16 cellular contexts compared by ENCODE assay signal in the genomic region with DNA sequence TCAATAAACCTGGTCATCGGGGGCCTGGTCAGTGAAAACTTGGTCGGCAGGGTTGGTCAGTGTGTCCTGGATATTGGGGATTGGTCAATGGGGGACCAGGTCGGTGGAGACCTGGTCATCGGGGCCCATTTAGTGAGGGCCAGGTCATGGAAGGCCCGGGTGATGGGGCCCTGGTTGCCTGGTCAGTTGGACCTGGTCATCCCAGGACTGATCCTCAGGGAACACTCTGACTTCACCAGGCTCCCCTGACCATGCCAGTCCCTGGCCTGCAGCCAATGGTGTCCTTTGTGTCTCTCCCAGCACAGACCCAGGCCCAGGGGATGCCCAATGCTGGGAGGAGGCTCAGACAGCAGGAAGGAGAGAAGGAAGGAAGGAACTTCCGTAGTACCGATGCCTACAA. TPM values are rescaled to one million over a fixed set of nuclear protein-coding genes. Genes with fewer than 3 reads are reported as not detected.
DNase-seq lines count a peak whose midpoint lies in the region; ATAC-seq and TF ChIP-seq lines count a peak whose summit lies in the region.
"Had no signal": no experiment of that assay in that cellular context is flagged by ENCODE, and none has a peak within 500 bp of the region (broad histone marks: within the 10 kb centered on the region; RNA-seq: fewer than 3 reads in every experiment).

No MANE protein-coding gene starts in this region.

- peak; percentile 11 for DNase-seq in natural killer cell
- DNase-seq in natural killer cell treated with Interleukin-12 subunit alpha and Interleukin-12 subunit beta and Interleukin-15 and Interleukin-18, amount 100 ng/mL, for 72 hours (ENCODE audit: low spot score): no peak
- DNase-seq in iPS-NIHi11 (ENCODE audit: low spot score): peak; percentile 2
- peak; percentile 53 for DNase-seq in posterior vena cava (ENCODE audit: low spot score)
- no peak for DNase-seq in naive thymus-derived CD4-positive, alpha-beta T cell
- DNase-seq in NCI-H146 treated with DMSO at 0.1 percent for 48 hours (lab: John Stamatoyannopoulos, UW; ENCODE audit: unreplicated experiment): no peak
- DNase-seq in NCI-H2029 (lab: John Stamatoyannopoulos, UW): no peak
- DNase-seq: C1 segment of cervical spinal cord; Calu3; CD4-positive, alpha-beta T cell; DMS79 had no signal

- no peaks in the 10 kb centered on the region for H3K36me3 ChIP-seq in naive thymus-derived CD4-positive, alpha-beta T cell (ENCODE audit: control insufficient read depth in 2 of 3, insufficient read depth in 3 of 3, low read length in 3 of 3)
- H3K36me3 ChIP-seq: HAP-1 had no signal

- H3K27me3 ChIP-seq in naive thymus-derived CD4-positive, alpha-beta T cell (ENCODE audit: control insufficient read depth in 2 of 2, insufficient read depth in 2 of 2, low read length in 2 of 2): no peaks in the 10 kb centered on the region

- CTCF ChIA-PET in naive thymus-derived CD4-positive, alpha-beta T cell (lab: Charles Lee): no interaction called here

- no peaks in the 10 kb centered on the region for H3K9me3 ChIP-seq in naive thymus-derived CD4-positive, alpha-beta T cell (ENCODE audit: control insufficient read depth in 2 of 3, low read length in 3 of 3)
- H3K9me3 ChIP-seq: HAP-1 had no signal

- H3K27me3 Mint-ChIP-seq in natural killer cell (ENCODE audit: low read depth in 2 of 2): no peaks in the 10 kb centered on the region
- H3K27me3 Mint-ChIP-seq in natural killer cell treated with Interleukin-12 subunit alpha and Interleukin-12 subunit beta and Interleukin-15 and Interleukin-18, amount 100 ng/mL, for 72 hours: no peaks in the 10 kb centered on the region
- no peaks in the 10 kb centered on the region for H3K27me3 Mint-ChIP-seq in naive thymus-derived CD4-positive, alpha-beta T cell
- H3K27me3 Mint-ChIP-seq: B cell; CD4-positive, alpha-beta T cell had no signal

- H3K36me3 Mint-ChIP-seq in natural killer cell: no peaks in the 10 kb centered on the region
- no peaks in the 10 kb centered on the region for H3K36me3 Mint-ChIP-seq in natural killer cell treated with Interleukin-12 subunit alpha and Interleukin-12 subunit beta and Interleukin-15 and Interleukin-18, amount 100 ng/mL, for 72 hours
- no peaks in the 10 kb centered on the region for H3K36me3 Mint-ChIP-seq in naive thymus-derived CD4-positive, alpha-beta T cell

- H3K9me3 Mint-ChIP-seq in natural killer cell: no peaks in the 10 kb centered on the region
- H3K9me3 Mint-ChIP-seq in natural killer cell treated with Interleukin-12 subunit alpha and Interleukin-12 subunit beta and Interleukin-15 and Interleukin-18, amount 100 ng/mL, for 72 hours: no peaks in the 10 kb centered on the region
- no peaks in the 10 kb centered on the region for H3K9me3 Mint-ChIP-seq in naive thymus-derived CD4-positive, alpha-beta T cell
- H3K9me3 Mint-ChIP-seq: CD4-positive, alpha-beta T cell had no signal

- intact Hi-C loops in natural killer cell (cut with micrococcal nuclease): no loop called here
- intact Hi-C loops in posterior vena cava (cut with DNase I): no loop called here
- intact Hi-C loops in naive thymus-derived CD4-positive, alpha-beta T cell (cut with micrococcal nuclease): no loop called here

- H3K27ac ChIP-seq in naive thymus-derived CD4-positive, alpha-beta T cell (ENCODE audit: low read depth, low read length): no peak overlapping the region
- H3K27ac ChIP-seq: HL-60 had no signal

- POLR2A ChIA-PET in naive thymus-derived CD4-positive, alpha-beta T cell (lab: Charles Lee): no interaction called here

- no peaks in the 10 kb centered on the region for H3K4me1 ChIP-seq in naive thymus-derived CD4-positive, alpha-beta T cell (ENCODE audit: control insufficient read depth in 2 of 2, insufficient read depth in 2 of 2, low read length in 2 of 2)
- H3K4me1 ChIP-seq: HAP-1 had no signal

- H3K4me3 Mint-ChIP-seq in natural killer cell: no peak overlapping the region
- no peak overlapping the region for H3K4me3 Mint-ChIP-seq in natural killer cell treated with Interleukin-12 subunit alpha and Interleukin-12 subunit beta and Interleukin-15 and Interleukin-18, amount 100 ng/mL, for 72 hours
- no peak overlapping the region for H3K4me3 Mint-ChIP-seq in naive thymus-derived CD4-positive, alpha-beta T cell
- H3K4me3 Mint-ChIP-seq: B cell; CD4-positive, alpha-beta T cell had no signal

- no peak for ATAC-seq in natural killer cell
- ATAC-seq in natural killer cell treated with Interleukin-12 subunit alpha and Interleukin-12 subunit beta and Interleukin-15 and Interleukin-18, amount 100 ng/mL, for 72 hours: no peak
- ATAC-seq in naive thymus-derived CD4-positive, alpha-beta T cell: no peak
- ATAC-seq in HG02870 (IDR thresholded peaks at IDR 0.05; ENCODE audit: unreplicated experiment): no peak
- ATAC-seq: GM12878 had no signal

- TF ChIP-seq CTCF in natural killer cell (IDR thresholded peaks at IDR 0.05): no peak

- H3K4me1 Mint-ChIP-seq in natural killer cell: no peaks in the 10 kb centered on the region
- H3K4me1 Mint-ChIP-seq in natural killer cell treated with Interleukin-12 subunit alpha and Interleukin-12 subunit beta and Interleukin-15 and Interleukin-18, amount 100 ng/mL, for 72 hours (ENCODE audit: low read depth in 2 of 2): no peaks in the 10 kb centered on the region
- H3K4me1 Mint-ChIP-seq in naive thymus-derived CD4-positive, alpha-beta T cell: peaks cover 0 to 2% (median 0%) of the 10 kb centered on the region in 7 donors
- H3K4me1 Mint-ChIP-seq: B cell had no signal

- no peak overlapping the region for H3K4me3 ChIP-seq in naive thymus-derived CD4-positive, alpha-beta T cell (ENCODE audit: low read length)
- H3K4me3 ChIP-seq: GM12878, HAP-1 had no signal

- no peak overlapping the region for H3K27ac Mint-ChIP-seq in natural killer cell
- no peak overlapping the region for H3K27ac Mint-ChIP-seq in natural killer cell treated with Interleukin-12 subunit alpha and Interleukin-12 subunit beta and Interleukin-15 and Interleukin-18, amount 100 ng/mL, for 72 hours
- no peak overlapping the region for H3K27ac Mint-ChIP-seq in naive thymus-derived CD4-positive, alpha-beta T cell
- H3K27ac Mint-ChIP-seq: B cell; CD4-positive, alpha-beta T cell had no signal

RNA-seq across cellular contexts. Expression of gene TPM4, which starts 42.1 kb away (rescaled TPM):
- 100 to 1,000 TPM; 239 to 283 (median 266) TPM for total RNA-seq in natural killer cell
- 100 to 1,000 TPM; 462 to 510 TPM for total RNA-seq in natural killer cell treated with Interleukin-12 subunit alpha and Interleukin-12 subunit beta and Interleukin-15 and Interleukin-18, amount 100 ng/mL, for 72 hours
- total RNA-seq in posterior vena cava: 1,000 to 10,000 TPM; 1,050 to 1,475 TPM
- total RNA-seq in naive thymus-derived CD4-positive, alpha-beta T cell: 100 to 1,000 TPM in 3 of 5 experiments, 10 to 100 TPM in 2; 65.8 to 435 (median 126) TPM
- 10 to 100 TPM; 28.2 to 43.5 TPM for polyA plus RNA-seq in naive thymus-derived CD4-positive, alpha-beta T cell

Comparison
In these comparisons a context has a peak if more than half of its experiments do, and no peak if none do; other contexts are left out.
1. DNase-seq: peak in natural killer cell (single experiment), iPS-NIHi11 (single experiment) and posterior vena cava (single experiment); none in natural killer cell treated with Interleukin-12 subunit alpha and Interleukin-12 subunit beta and Interleukin-15 and Interleukin-18, amount 100 ng/mL, for 72 hours (single experiment), naive thymus-derived CD4-positive, alpha-beta T cell (0 of 9), NCI-H146 treated with DMSO at 0.1 percent for 48 hours (single experiment) and NCI-H2029 (single experiment).